Comparison of ENCODE assay signal across 13 cellular contexts in genomic region chr2:126781806-126782205, GRCh38.
A peak's percentile ranks its signal among the peaks of the same experiment; 100 is the strongest.
DNase-seq lines count a peak whose midpoint lies in the region; FAIRE-seq lines count a peak whose summit lies in the region.
"Had no signal": no experiment of that assay in that cellular context is flagged by ENCODE, and none has a peak within 500 bp of the region (broad histone marks: within the 10 kb centered on the region; RNA-seq: fewer than 3 reads in every experiment).

No MANE protein-coding gene starts in this region.

- peak; percentile 53 for FAIRE-seq in urothelium cell line (lab: Jason Lieb, UNC)
- FAIRE-seq: A549, D721Med had no signal

- intact Hi-C loops in posterior vena cava (cut with DNase I): loop anchor here in 1 of 2 donors (10.0 kb wide), 1 partner anchor 427 kb away; no protein-coding TSS in a partner anchor

- peak; percentile 43 for DNase-seq in activated effector memory CD4-positive, alpha-beta T cell treated with anti-CD3 and anti-CD28 coated beads, Interleukin-2, amount 50 U/mL, for 16 hours
- no peak for DNase-seq in activated effector memory CD4-positive, alpha-beta T cell treated with Interleukin-2 at 50 U/mL for 16 hours
- DNase-seq in mesenteric fat pad (ENCODE audit: low spot score) (peak; percentile 49), posterior vena cava (ENCODE audit: low spot score) (peak; percentile 40), urothelium cell line (ENCODE audit: low spot score) (no peak), C1 segment of cervical spinal cord (lab: John Stamatoyannopoulos, UW) (no peak)
- DNase-seq: BE2C; CD8-positive, alpha-beta T cell; COR-L47; DMS53; H7 had no signal

Comparison
In these comparisons a context has a peak if more than half of its experiments do, and no peak if none do; other contexts are left out.
1. DNase-seq: peak in activated effector memory CD4-positive, alpha-beta T cell treated with anti-CD3 and anti-CD28 coated beads, Interleukin-2, amount 50 U/mL, for 16 hours (single experiment), mesenteric fat pad (single experiment) and posterior vena cava (single experiment); none in activated effector memory CD4-positive, alpha-beta T cell treated with Interleukin-2 at 50 U/mL for 16 hours (single experiment), urothelium cell line (single experiment) and C1 segment of cervical spinal cord (0 of 14).